2 cellular contexts compared by ENCODE assay signal in genomic region chr6:13615802-13616140, GRCh38.
A peak's percentile ranks its signal among the peaks of the same experiment; 100 is the strongest.
TF ChIP-seq lines count a peak whose summit lies in the region.

No MANE protein-coding gene starts in this region.

TF ChIP-seq in WTC11, 78 proteins besides CTCF, POLR2A, EP300 and RAD21 (continued from another document):
- no peak for TF ChIP-seq ZNF317 (CRISPR knock-in tag; IDR thresholded peaks at IDR 0.05; ENCODE audit: borderline replicate concordance, low read depth)

TF ChIP-seq in HepG2, 621 proteins besides CTCF, POLR2A, EP300 and RAD21 (continues in another document):
- TF ChIP-seq, protein P1, sequence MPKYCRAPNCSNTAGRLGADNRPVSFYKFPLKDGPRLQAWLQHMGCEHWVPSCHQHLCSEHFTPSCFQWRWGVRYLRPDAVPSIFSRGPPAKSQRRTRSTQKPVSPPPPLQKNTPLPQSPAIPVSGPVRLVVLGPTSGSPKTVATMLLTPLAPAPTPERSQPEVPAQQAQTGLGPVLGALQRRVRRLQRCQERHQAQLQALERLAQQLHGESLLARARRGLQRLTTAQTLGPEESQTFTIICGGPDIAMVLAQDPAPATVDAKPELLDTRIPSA (CRISPR knock-in tag; IDR thresholded peaks at IDR 0.05; ENCODE audit: borderline replicate concordance) = peak; percentile 61; the same call in 1 of the 2 replicates
- TF ChIP-seq JUND (CRISPR knock-in tag; IDR thresholded peaks at IDR 0.05) (no peak), ATRX (CRISPR knock-in tag; IDR thresholded peaks at IDR 0.05; ENCODE audit: borderline replicate concordance) (no peak), MXI1 (IDR thresholded peaks at IDR 0.05; ENCODE audit: borderline replicate concordance, low read depth, low read length) (no peak), ZNF367 (CRISPR knock-in tag; IDR thresholded peaks at IDR 0.05; ENCODE audit: borderline replicate concordance) (0 out of 2 replicates have a peak, but pooled peaks have one; percentile 31), REST (IDR thresholded peaks at IDR 0.05; ENCODE audit: borderline replicate concordance in 1 of 2, low read depth in 1 of 2, low read length in 2 of 2) (no peak), RXRB (CRISPR knock-in tag; IDR thresholded peaks at IDR 0.05; ENCODE audit: borderline replicate concordance) (no peak), NKX3-1 (CRISPR knock-in tag; IDR thresholded peaks at IDR 0.05) (no peak), HDAC2 (CRISPR knock-in tag; IDR thresholded peaks at IDR 0.05) (no peak), ATF6 (CRISPR knock-in tag; conservative IDR thresholded peaks at IDR 0.05) (no peak; the same call in 1 of the 2 replicates), ZBTB3 (CRISPR knock-in tag; IDR thresholded peaks at IDR 0.05; ENCODE audit: borderline replicate concordance, low read depth) (0 out of 2 replicates have a peak, but pooled peaks have one; percentile 3), ZNF121 (CRISPR knock-in tag; IDR thresholded peaks at IDR 0.05) (peak; percentile 82), ETS1 (CRISPR knock-in tag; IDR thresholded peaks at IDR 0.05) (no peak), SP1 (IDR thresholded peaks at IDR 0.05) (no peak), SP1 (CRISPR knock-in tag; IDR thresholded peaks at IDR 0.05) (0 out of 2 replicates have a peak, but pooled peaks have one; percentile 30), ZNF20 (CRISPR knock-in tag; IDR thresholded peaks at IDR 0.05) (0 out of 2 replicates have a peak, but pooled peaks have one; percentile 3), PLRG1 (conservative IDR thresholded peaks at IDR 0.05) (no peak), FOXK2 (IDR thresholded peaks at IDR 0.05) (no peak), KLF12 (CRISPR knock-in tag; IDR thresholded peaks at IDR 0.05; ENCODE audit: borderline replicate concordance) (0 out of 2 replicates have a peak, but pooled peaks have one; percentile 8), ZNF574 (CRISPR knock-in tag; IDR thresholded peaks at IDR 0.05) (no peak), PRMT3 (CRISPR knock-in tag; IDR thresholded peaks at IDR 0.05; ENCODE audit: borderline replicate concordance, low read depth) (0 out of 2 replicates have a peak, but pooled peaks have one; percentile 28), SYNCRIP (IDR thresholded peaks at IDR 0.05; ENCODE audit: insufficient read depth, low read depth, low read length) (no peak), TEAD3 (CRISPR knock-in tag; optimal IDR thresholded peaks at IDR 0.05; ENCODE audit: borderline replicate concordance) (no peak), ZNF552 (CRISPR knock-in tag; IDR thresholded peaks at IDR 0.05; ENCODE audit: borderline replicate concordance) (no peak), ZKSCAN1 (IDR thresholded peaks at IDR 0.05; ENCODE audit: low read length) (0 out of 2 replicates have a peak, but pooled peaks have one; percentile 1), ZNF224 (CRISPR knock-in tag; IDR thresholded peaks at IDR 0.05) (peak; percentile 1; the same call in 1 of the 2 replicates), SP5 (CRISPR knock-in tag; IDR thresholded peaks at IDR 0.05; ENCODE audit: borderline replicate concordance, low read depth) (peak; percentile 59; the same call in 1 of the 2 replicates)
- TF ChIP-seq, protein P2, sequence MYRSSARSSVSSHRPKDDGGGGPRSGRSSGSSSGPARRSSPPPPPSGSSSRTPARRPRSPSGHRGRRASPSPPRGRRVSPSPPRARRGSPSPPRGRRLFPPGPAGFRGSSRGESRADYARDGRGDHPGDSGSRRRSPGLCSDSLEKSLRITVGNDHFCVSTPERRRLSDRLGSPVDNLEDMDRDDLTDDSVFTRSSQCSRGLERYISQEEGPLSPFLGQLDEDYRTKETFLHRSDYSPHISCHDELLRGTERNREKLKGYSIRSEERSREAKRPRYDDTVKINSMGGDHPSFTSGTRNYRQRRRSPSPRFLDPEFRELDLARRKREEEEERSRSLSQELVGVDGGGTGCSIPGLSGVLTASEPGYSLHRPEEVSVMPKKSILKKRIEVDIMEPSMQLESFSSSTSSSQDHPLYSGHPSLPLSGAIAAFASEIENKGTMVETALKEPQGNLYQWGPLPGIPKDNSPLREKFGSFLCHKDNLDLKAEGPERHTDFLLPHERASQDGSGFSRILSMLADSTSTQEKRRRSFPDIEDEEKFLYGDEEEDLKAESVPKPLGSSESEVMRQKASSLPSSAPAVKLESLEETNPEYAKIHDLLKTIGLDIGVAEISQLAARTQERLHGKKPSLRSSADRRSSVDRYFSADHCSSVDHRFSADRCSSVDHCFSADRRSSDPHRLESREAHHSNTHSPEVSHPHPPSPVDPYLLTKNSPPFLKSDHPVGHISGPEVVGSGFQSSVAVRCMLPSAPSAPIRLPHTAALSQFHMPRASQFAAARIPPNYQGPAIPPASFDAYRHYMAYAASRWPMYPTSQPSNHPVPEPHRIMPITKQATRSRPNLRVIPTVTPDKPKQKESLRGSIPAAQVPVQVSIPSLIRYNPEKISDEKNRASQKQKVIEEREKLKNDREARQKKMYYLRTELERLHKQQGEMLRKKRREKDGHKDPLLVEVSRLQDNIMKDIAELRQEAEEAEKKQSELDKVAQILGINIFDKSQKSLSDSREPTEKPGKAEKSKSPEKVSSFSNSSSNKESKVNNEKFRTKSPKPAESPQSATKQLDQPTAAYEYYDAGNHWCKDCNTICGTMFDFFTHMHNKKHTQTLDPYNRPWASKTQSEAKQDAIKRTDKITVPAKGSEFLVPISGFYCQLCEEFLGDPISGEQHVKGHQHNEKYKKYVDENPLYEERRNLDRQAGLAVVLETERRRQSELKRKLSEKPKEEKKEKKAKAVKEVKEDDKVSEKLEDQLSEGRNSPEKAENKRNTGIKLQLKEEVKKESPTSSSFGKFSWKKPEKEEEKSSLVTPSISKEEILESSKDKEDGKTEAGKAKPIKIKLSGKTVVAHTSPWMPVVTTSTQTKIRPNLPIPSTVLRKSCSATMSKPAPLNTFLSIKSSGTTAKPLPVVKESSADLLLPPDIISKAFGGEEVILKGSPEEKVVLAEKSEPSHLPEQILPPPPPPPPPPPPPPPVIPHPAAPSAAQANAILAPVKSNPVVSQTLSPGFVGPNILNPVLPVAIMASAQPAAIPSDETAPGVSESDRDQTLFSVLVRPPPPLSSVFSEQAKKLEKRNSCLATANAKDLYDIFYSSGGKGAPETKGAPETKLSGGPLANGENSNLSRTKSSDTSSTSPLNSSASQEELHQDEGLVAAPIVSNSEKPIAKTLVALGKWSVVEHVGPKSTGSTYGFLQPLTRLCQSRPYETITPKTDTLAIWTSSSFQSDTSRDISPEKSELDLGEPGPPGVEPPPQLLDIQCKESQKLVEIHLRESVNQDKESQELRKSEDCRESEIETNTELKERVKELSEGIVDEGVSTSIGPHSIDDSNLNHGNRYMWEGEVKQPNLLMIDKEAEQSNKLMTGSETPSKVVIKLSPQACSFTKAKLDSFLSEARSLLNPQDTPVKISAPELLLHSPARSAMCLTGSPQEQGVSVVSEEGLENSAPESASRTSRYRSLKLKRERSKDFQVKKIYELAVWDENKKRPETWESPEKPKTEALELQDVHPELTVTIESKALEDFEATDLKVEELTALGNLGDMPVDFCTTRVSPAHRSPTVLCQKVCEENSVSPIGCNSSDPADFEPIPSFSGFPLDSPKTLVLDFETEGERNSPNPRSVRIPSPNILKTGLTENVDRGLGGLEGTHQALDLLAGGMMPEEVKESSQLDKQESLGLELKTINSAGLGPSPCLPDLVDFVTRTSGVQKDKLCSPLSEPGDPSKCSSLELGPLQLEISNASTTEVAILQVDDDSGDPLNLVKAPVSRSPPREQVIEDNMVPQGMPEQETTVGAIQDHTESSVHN (CRISPR knock-in tag; IDR thresholded peaks at IDR 0.05) = no peak
- TF ChIP-seq, protein P3, sequence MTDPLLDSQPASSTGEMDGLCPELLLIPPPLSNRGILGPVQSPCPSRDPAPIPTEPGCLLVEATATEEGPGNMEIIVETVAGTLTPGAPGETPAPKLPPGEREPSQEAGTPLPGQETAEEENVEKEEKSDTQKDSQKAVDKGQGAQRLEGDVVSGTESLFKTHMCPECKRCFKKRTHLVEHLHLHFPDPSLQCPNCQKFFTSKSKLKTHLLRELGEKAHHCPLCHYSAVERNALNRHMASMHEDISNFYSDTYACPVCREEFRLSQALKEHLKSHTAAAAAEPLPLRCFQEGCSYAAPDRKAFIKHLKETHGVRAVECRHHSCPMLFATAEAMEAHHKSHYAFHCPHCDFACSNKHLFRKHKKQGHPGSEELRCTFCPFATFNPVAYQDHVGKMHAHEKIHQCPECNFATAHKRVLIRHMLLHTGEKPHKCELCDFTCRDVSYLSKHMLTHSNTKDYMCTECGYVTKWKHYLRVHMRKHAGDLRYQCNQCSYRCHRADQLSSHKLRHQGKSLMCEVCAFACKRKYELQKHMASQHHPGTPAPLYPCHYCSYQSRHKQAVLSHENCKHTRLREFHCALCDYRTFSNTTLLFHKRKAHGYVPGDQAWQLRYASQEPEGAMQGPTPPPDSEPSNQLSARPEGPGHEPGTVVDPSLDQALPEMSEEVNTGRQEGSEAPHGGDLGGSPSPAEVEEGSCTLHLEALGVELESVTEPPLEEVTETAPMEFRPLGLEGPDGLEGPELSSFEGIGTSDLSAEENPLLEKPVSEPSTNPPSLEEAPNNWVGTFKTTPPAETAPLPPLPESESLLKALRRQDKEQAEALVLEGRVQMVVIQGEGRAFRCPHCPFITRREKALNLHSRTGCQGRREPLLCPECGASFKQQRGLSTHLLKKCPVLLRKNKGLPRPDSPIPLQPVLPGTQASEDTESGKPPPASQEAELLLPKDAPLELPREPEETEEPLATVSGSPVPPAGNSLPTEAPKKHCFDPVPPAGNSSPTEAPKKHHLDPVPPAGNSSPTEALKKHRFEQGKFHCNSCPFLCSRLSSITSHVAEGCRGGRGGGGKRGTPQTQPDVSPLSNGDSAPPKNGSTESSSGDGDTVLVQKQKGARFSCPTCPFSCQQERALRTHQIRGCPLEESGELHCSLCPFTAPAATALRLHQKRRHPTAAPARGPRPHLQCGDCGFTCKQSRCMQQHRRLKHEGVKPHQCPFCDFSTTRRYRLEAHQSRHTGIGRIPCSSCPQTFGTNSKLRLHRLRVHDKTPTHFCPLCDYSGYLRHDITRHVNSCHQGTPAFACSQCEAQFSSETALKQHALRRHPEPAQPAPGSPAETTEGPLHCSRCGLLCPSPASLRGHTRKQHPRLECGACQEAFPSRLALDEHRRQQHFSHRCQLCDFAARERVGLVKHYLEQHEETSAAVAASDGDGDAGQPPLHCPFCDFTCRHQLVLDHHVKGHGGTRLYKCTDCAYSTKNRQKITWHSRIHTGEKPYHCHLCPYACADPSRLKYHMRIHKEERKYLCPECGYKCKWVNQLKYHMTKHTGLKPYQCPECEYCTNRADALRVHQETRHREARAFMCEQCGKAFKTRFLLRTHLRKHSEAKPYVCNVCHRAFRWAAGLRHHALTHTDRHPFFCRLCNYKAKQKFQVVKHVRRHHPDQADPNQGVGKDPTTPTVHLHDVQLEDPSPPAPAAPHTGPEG (CRISPR knock-in tag; IDR thresholded peaks at IDR 0.05) = no peak
